1 cellular context compared by ENCODE assay signal in the genomic region with DNA sequence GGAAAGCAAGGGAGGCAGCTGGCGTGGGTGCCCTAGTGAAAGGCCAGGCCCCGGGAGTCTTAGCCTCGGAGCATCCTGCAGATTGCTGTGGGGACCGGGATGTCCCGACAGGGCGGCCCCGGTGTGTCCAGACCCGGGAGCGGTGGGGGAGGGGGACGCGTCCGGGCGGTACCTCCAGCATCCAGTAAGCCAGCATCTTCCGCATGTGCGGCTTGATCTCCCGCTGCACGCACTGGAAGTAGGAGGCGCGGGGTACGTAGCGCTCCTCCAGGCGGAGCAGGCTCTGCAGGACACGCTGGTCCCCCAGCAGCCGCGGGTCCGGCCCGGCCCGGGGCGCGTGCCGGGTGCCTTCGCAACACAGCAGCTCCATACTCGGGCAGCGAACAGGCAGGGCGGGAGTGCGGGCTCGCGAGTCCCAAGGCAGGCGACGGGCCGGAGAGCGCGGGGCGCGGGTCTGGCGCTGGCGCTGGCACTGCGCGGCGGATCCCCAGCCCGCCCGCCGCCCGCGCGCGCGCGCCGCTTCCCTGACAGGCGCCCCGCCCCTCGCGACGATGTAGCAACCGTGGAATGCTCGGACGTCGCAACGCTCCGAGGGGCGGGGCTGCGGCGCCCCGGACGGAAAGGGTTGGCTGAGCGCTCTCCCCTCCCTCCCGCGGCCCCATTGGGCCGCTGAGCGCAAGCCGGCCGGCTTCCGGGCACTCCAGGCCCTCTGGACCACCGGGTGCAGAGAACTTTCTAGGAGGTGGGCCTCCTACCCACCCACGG.
A peak's percentile ranks its signal among the peaks of the same experiment; 100 is the strongest.
TF ChIP-seq lines count a peak whose summit lies in the region.

CCND3 (minus strand) TSS at position 529 of the 765 bp plus-strand sequence; CDS start at position 370, 159 bp downstream.

TF ChIP-seq in K562, 482 proteins besides CTCF, POLR2A, EP300 and RAD21 (continued from another document):
- TF ChIP-seq, protein P1, sequence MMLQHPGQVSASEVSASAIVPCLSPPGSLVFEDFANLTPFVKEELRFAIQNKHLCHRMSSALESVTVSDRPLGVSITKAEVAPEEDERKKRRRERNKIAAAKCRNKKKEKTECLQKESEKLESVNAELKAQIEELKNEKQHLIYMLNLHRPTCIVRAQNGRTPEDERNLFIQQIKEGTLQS (IDR thresholded peaks at IDR 0.05) = no peak
- TF ChIP-seq, protein P1 (CRISPR knock-in tag; conservative IDR thresholded peaks at IDR 0.05) = no peak
- TF ChIP-seq BRCA1 (IDR thresholded peaks at IDR 0.05) (no peak), BRCA1 (CRISPR knock-in tag; IDR thresholded peaks at IDR 0.05) (peak; percentile 83; the same call in 1 of the 2 replicates), CXXC5 (CRISPR knock-in tag; IDR thresholded peaks at IDR 0.05) (peak; percentile 95), ETV1 (tag; conservative IDR thresholded peaks at IDR 0.05; ENCODE audit: low read depth) (0 out of 2 replicates have a peak, but pooled peaks have one; percentile 33), DMBX1 (CRISPR knock-in tag; IDR thresholded peaks at IDR 0.05; ENCODE audit: borderline replicate concordance) (no peak), ETV5 (CRISPR knock-in tag; IDR thresholded peaks at IDR 0.05; ENCODE audit: low read depth) (peak; percentile 43), ASH1L (IDR thresholded peaks at IDR 0.05; ENCODE audit: borderline replicate concordance, low read depth, partially characterized antibody) (no peak), ELF2 (CRISPR knock-in tag; IDR thresholded peaks at IDR 0.05) (0 out of 2 replicates have a peak, but pooled peaks have one; percentile 65), ETS2 (tag; IDR thresholded peaks at IDR 0.05; ENCODE audit: borderline replicate concordance, poor library complexity, severe bottlenecking) (no peak), MTF1 (CRISPR knock-in tag; IDR thresholded peaks at IDR 0.05; ENCODE audit: borderline replicate concordance) (no peak), NKRF (IDR thresholded peaks at IDR 0.05; ENCODE audit: borderline replicate concordance) (peak; percentile 67; the same call in 1 of the 2 replicates), CAMTA2 (CRISPR knock-in tag; conservative IDR thresholded peaks at IDR 0.05) (no peak), HLTF (IDR thresholded peaks at IDR 0.05) (peak; percentile 61; the same call in 1 of the 2 replicates), MXI1 (IDR thresholded peaks at IDR 0.05; ENCODE audit: low read depth, low read length) (peak; percentile 68; the same call in 1 of the 2 replicates), ESRRB (CRISPR knock-in tag; IDR thresholded peaks at IDR 0.05; ENCODE audit: borderline replicate concordance) (no peak), SP2 (IDR thresholded peaks at IDR 0.05; ENCODE audit: extremely low read depth, low read depth, low read length, poor library complexity, severe bottlenecking) (peak; percentile 10), SIN3B (IDR thresholded peaks at IDR 0.05; ENCODE audit: low read depth) (peak; percentile 80), SMAD2 (IDR thresholded peaks at IDR 0.05; ENCODE audit: low read depth, low read length) (no peak), JUN (IDR thresholded peaks at IDR 0.05; ENCODE audit: borderline replicate concordance, low read depth, low read length) (no peak), JUN (CRISPR knock-in tag; IDR thresholded peaks at IDR 0.05; ENCODE audit: borderline replicate concordance) (peak; percentile 89; the same call in 1 of the 2 replicates), RCOR1 (IDR thresholded peaks at IDR 0.05; ENCODE audit: borderline replicate concordance in 1 of 2, low read depth in 2 of 2, low read length in 2 of 2) (peak in 1 of 2 experiments; percentile 20; a peak in 1 of 4 replicates), ZNF511 (CRISPR knock-in tag; IDR thresholded peaks at IDR 0.05) (no peak), YY1 (IDR thresholded peaks at IDR 0.05; ENCODE audit: borderline replicate concordance in 1 of 3, control insufficient read depth in 1 of 3, extremely low read depth in 1 of 3, insufficient read depth in 3 of 3, insufficient read length in 1 of 3, insufficient replicate concordance in 2 of 3, low read depth in 1 of 3, low read length in 2 of 3) (peak in 1 of 3 experiments; percentile 25), ARNT (IDR thresholded peaks at IDR 0.05) (no peak), CHCHD3 (CRISPR knock-in tag; IDR thresholded peaks at IDR 0.05) (no peak), HOXB6 (CRISPR knock-in tag; IDR thresholded peaks at IDR 0.05; ENCODE audit: borderline replicate concordance) (no peak), TAF15 (IDR thresholded peaks at IDR 0.05; ENCODE audit: low read depth, low read length) (no peak), ELF4 (CRISPR knock-in tag; IDR thresholded peaks at IDR 0.05) (no peak), ZHX1 (conservative IDR thresholded peaks at IDR 0.05; ENCODE audit: low read length) (no peak), ZNF384 (IDR thresholded peaks at IDR 0.05; ENCODE audit: low read depth, low read length) (no peak), ZNF444 (CRISPR knock-in tag; IDR thresholded peaks at IDR 0.05) (no peak), YBX1 (IDR thresholded peaks at IDR 0.05) (no peak), ZNF12 (CRISPR knock-in tag; IDR thresholded peaks at IDR 0.05) (peak; percentile 58), FOXP1 (CRISPR knock-in tag; IDR thresholded peaks at IDR 0.05) (no peak), LCOR (CRISPR knock-in tag; IDR thresholded peaks at IDR 0.05) (0 out of 2 replicates have a peak, but pooled peaks have one; percentile 44), ZNF780A (CRISPR knock-in tag; IDR thresholded peaks at IDR 0.05) (no peak), NCOA4 (IDR thresholded peaks at IDR 0.05; ENCODE audit: partially characterized antibody) (no peak), RBFOX2 (IDR thresholded peaks at IDR 0.05; ENCODE audit: low read depth, low read length) (peak; percentile 77), MTA2 (IDR thresholded peaks at IDR 0.05; ENCODE audit: low read depth) (no peak), ZNF311 (CRISPR knock-in tag; IDR thresholded peaks at IDR 0.05) (no peak), PHB (CRISPR knock-in tag; IDR thresholded peaks at IDR 0.05) (peak; percentile 71; the same call in 1 of the 2 replicates), HOMEZ (CRISPR knock-in tag; IDR thresholded peaks at IDR 0.05) (0 out of 2 replicates have a peak, but pooled peaks have one; percentile 47), PREB (CRISPR knock-in tag; IDR thresholded peaks at IDR 0.05) (0 out of 2 replicates have a peak, but pooled peaks have one; percentile 38), ZNF696 (CRISPR knock-in tag; conservative IDR thresholded peaks at IDR 0.05) (no peak), GATAD2A (IDR thresholded peaks at IDR 0.05) (0 out of 2 replicates have a peak, but pooled peaks have one; percentile 18)
- TF ChIP-seq, protein P2, sequence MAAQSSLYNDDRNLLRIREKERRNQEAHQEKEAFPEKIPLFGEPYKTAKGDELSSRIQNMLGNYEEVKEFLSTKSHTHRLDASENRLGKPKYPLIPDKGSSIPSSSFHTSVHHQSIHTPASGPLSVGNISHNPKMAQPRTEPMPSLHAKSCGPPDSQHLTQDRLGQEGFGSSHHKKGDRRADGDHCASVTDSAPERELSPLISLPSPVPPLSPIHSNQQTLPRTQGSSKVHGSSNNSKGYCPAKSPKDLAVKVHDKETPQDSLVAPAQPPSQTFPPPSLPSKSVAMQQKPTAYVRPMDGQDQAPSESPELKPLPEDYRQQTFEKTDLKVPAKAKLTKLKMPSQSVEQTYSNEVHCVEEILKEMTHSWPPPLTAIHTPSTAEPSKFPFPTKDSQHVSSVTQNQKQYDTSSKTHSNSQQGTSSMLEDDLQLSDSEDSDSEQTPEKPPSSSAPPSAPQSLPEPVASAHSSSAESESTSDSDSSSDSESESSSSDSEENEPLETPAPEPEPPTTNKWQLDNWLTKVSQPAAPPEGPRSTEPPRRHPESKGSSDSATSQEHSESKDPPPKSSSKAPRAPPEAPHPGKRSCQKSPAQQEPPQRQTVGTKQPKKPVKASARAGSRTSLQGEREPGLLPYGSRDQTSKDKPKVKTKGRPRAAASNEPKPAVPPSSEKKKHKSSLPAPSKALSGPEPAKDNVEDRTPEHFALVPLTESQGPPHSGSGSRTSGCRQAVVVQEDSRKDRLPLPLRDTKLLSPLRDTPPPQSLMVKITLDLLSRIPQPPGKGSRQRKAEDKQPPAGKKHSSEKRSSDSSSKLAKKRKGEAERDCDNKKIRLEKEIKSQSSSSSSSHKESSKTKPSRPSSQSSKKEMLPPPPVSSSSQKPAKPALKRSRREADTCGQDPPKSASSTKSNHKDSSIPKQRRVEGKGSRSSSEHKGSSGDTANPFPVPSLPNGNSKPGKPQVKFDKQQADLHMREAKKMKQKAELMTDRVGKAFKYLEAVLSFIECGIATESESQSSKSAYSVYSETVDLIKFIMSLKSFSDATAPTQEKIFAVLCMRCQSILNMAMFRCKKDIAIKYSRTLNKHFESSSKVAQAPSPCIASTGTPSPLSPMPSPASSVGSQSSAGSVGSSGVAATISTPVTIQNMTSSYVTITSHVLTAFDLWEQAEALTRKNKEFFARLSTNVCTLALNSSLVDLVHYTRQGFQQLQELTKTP (IDR thresholded peaks at IDR 0.05; ENCODE audit: low read depth in 1 of 2, partially characterized antibody in 2 of 2) = no peak
TF ChIP-seq in K562: peak in this region for 120.
